In the genomic region with DNA sequence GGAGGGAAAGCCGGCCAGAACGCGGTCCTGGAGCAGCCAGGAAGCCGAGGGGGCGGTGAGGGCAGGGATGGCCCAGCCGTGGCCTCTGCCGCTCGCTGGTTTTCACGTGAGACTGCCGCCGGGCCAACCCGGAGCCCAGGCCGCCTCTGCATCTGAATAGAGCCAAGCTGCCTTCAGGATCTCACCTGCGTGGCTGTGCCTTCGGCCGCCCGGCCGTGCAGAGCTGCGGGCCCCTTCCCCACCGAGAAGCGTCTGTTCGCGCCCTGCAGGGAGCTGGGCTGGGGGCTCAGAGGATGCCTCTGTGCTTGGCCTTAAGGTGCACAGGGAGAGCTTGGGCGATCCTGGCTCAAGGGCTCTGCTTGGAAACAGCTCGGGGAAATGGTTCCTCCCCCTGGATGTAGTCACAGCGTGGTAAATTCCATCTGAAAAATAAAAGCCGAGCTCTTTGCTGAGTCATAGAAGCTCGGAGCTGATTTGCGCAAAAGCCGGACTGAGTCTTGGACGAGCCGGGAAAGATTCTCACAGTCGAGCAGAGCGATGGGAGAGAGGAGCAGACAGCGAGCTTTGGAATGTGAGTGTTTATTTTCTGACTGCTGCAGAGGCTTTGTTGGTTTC, we compare ENCODE assay signal across 8 cellular contexts. TPM values are rescaled to one million over a fixed set of nuclear protein-coding genes. Genes with fewer than 3 reads are reported as not detected.
DNase-seq lines count a peak whose midpoint lies in the region; ATAC-seq and TF ChIP-seq lines count a peak whose summit lies in the region.

A gene (plus strand): TSS at position 456 of the 615 bp plus-strand sequence. CDS start 38,863 bp downstream, outside the sequence.

- CTCF ChIA-PET in MCF 10A (lab: Yijun Ruan, JAX) = interaction anchor here (0.6 to 1.6 kb wide), 3 partner anchors 17 to 202 kb away, joined by 3 to 6 read pairs (median 4); no protein-coding TSS in a partner anchor

- peak within 1 kb of the TSS; percentile 78 for H3K4me3 Mint-ChIP-seq in MCF 10A (ENCODE audit: unreplicated experiment)

- POLR2A ChIA-PET in MCF 10A (lab: Yijun Ruan, JAX) = interaction anchor here (0.7 to 1.2 kb wide), 2 partner anchors 18 to 27 kb away, joined by 3 read pairs; no protein-coding TSS in a partner anchor

- no peaks in the 10 kb centered on the region for H3K9me3 Mint-ChIP-seq in MCF 10A (ENCODE audit: unreplicated experiment)

- no peaks in the 10 kb centered on the region for H3K4me1 Mint-ChIP-seq in MCF 10A (ENCODE audit: insufficient read depth, unreplicated experiment)

- peak within 1 kb of the TSS; percentile 51 for H3K27ac Mint-ChIP-seq in MCF 10A (ENCODE audit: low read depth, unreplicated experiment)

- no peaks in the 10 kb centered on the region for H3K36me3 ChIP-seq in iPS-18a (ENCODE audit: control insufficient read depth, low read depth, low read length)
- no peaks in the 10 kb centered on the region for H3K36me3 ChIP-seq in rectal smooth muscle tissue (ENCODE audit: control insufficient read depth, insufficient read depth, low read length)

- DNase-seq in AG09309 (ENCODE audit: low read depth) = peak; percentile 81
- peak; percentile 59 for DNase-seq in HuH-7.5 (ENCODE audit: low spot score)
- peak; percentile 79 for DNase-seq in MCF 10A (ENCODE audit: unreplicated experiment)

- TF ChIP-seq CTCF in AG09309 (IDR thresholded peaks at IDR 0.05; ENCODE audit: control insufficient read depth, insufficient read depth, low read depth, low read length, missing control alignments) (no peak), MCF 10A (IDR thresholded peaks at IDR 0.05; ENCODE audit: unreplicated experiment) (no peak)

- intact Hi-C loops in MCF 10A (cut with micrococcal nuclease) = no loop called here

- no peak within 1 kb of the TSS for H3K27ac ChIP-seq in iPS-18a (ENCODE audit: low read length)
- H3K27ac ChIP-seq in rectal smooth muscle tissue (ENCODE audit: low read depth, low read length) = peak within 1 kb of the TSS; percentile 67

- H3K9ac ChIP-seq in iPS-18a (ENCODE audit: low read length) (no peak within 1 kb of the TSS), rectal smooth muscle tissue (ENCODE audit: low read length) (no peak within 1 kb of the TSS)

- BruUV-seq in MCF 10A (replicated peaks; lab: Mats Ljungman, UMichigan) = no TSS peak

- no peaks in the 10 kb centered on the region for H3K27me3 ChIP-seq in iPS-18a (ENCODE audit: control insufficient read depth, insufficient read depth, low read length)
- no peaks in the 10 kb centered on the region for H3K27me3 ChIP-seq in rectal smooth muscle tissue (ENCODE audit: control insufficient read depth, insufficient read depth, low read length)

- H3K27me3 Mint-ChIP-seq in MCF 10A (ENCODE audit: insufficient read depth, unreplicated experiment) = peaks cover 3% of the 10 kb centered on the region

- H3K9me3 ChIP-seq in iPS-18a (ENCODE audit: control insufficient read depth, low read depth, low read length) = no peaks in the 10 kb centered on the region

- no peaks in the 10 kb centered on the region for H3K36me3 Mint-ChIP-seq in MCF 10A (ENCODE audit: insufficient read depth, unreplicated experiment)

- H3K4me3 ChIP-seq in AG09309 (ENCODE audit: control insufficient read depth, low read depth, low read length) (peak within 1 kb of the TSS; percentile 49), iPS-18a (ENCODE audit: low read length) (peak within 1 kb of the TSS; percentile 45), rectal smooth muscle tissue (ENCODE audit: low read length) (peak within 1 kb of the TSS; percentile 57)

- ATAC-seq in HG02870 (IDR thresholded peaks at IDR 0.05; ENCODE audit: unreplicated experiment) (no peak), GM18517 (IDR thresholded peaks at IDR 0.05; ENCODE audit: unreplicated experiment) (no peak), HG02798 (IDR thresholded peaks at IDR 0.05; ENCODE audit: poor library complexity, unreplicated experiment) (no peak)

- H3K4me1 ChIP-seq in iPS-18a (ENCODE audit: control insufficient read depth, low read depth, low read length) (peaks cover 15% of the 10 kb centered on the region), rectal smooth muscle tissue (ENCODE audit: control insufficient read depth, insufficient read depth, low read length) (peaks cover 7% of the 10 kb centered on the region)

RNA-seq across cellular contexts. Expression of the gene that starts here (rescaled TPM):
- not detected in 2 replicates for total RNA-seq in MCF 10A (2022)

Comparison
In these comparisons a context has a peak if more than half of its experiments do, and no peak if none do; other contexts are left out.
1. Peak in DNase-seq in MCF 10A; RNA of the gene not detected or under 1 TPM.